1 cellular context compared by ENCODE assay signal in genomic region chr3:65658398-65658797, GRCh38.
TF ChIP-seq lines count a peak whose summit lies in the region.

No MANE protein-coding gene starts in this region.

TF ChIP-seq in GM23338, 12 proteins besides CTCF, POLR2A, EP300 and RAD21:
- TF ChIP-seq ZNF462 (CRISPR knock-in tag; IDR thresholded peaks at IDR 0.05): no peak
- TF ChIP-seq STAT1 (IDR thresholded peaks at IDR 0.05; ENCODE audit: unreplicated experiment): no peak
- peak; percentile 85 for TF ChIP-seq JUNB (IDR thresholded peaks at IDR 0.05; ENCODE audit: unreplicated experiment)
- TF ChIP-seq EZH2 (IDR thresholded peaks at IDR 0.05; ENCODE audit: low read depth, unreplicated experiment): no peak
